In genomic region chr13:63420685-63421084, GRCh38 we compare ENCODE assay signal across 7 cellular contexts.
"Had no signal": no experiment of that assay in that cellular context is flagged by ENCODE, and none has a peak within 500 bp of the region (broad histone marks: within the 10 kb centered on the region; RNA-seq: fewer than 3 reads in every experiment).

No MANE protein-coding gene starts in this region.

- DNase-seq: GDM1, GF-D8 had no signal

- ATAC-seq: GM12878 had no signal

- H3K4me3 ChIP-seq: GM12878 had no signal

- FAIRE-seq: GM12878, GM12891, GM12892, GM18507, GM19239 had no signal
